In the genomic region with DNA sequence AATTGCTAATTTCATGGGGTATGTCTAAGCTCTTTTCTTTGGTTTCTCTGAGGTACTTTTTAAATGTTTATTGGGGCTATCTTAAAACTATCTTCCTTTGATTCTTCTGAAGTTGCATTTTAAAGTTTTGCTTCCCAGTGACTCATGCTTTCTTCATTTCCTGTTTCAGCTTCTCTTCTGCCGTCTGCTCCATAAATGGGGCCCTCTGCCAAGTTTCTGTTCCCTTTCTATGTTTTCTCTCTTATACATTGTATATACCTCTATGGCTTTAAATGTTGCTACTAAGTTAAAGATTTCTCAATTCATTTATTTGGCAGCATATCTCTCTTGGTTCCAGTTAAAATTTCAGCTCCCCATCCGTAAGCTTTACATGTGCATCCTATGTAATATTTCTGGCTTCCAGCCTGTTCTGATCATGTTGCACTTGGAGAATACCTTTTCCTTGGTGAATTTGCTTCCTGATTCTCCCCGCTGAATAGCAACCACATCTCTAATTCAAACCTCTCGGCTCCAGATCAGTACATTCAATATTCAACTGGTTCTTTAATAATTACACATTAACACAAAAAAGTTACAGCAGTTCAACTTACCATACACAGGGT, we compare ENCODE assay signal across 8 cellular contexts.
DNase-seq lines count a peak whose midpoint lies in the region; ATAC-seq and TF ChIP-seq lines count a peak whose summit lies in the region.

No MANE protein-coding gene starts in this region.

- H3K4me1 Mint-ChIP-seq in CD8-positive, alpha-beta memory T cell = peaks cover 25 to 33% (median 32%) of the 10 kb centered on the region in 3 donors

- no peaks in the 10 kb centered on the region for H3K36me3 ChIP-seq in RWPE2 (ENCODE audit: low read depth)
- H3K36me3 ChIP-seq in skeletal muscle satellite cell (ENCODE audit: insufficient read depth, low read length) = no peaks in the 10 kb centered on the region
- H3K36me3 ChIP-seq in CD8-positive, alpha-beta memory T cell (ENCODE audit: insufficient read depth, low read length) = no peaks in the 10 kb centered on the region

- H3K4me3 ChIP-seq in RWPE2 (ENCODE audit: severe bottlenecking) = no peak overlapping the region
- peak overlapping the region; percentile 27 for H3K4me3 ChIP-seq in epithelial cell of proximal tubule (ENCODE audit: low read depth, low read length)
- H3K4me3 ChIP-seq in skeletal muscle satellite cell (ENCODE audit: low read length) = peak overlapping the region; percentile 34
- H3K4me3 ChIP-seq in CD8-positive, alpha-beta memory T cell (ENCODE audit: low read length) = no peak overlapping the region

- no peaks in the 10 kb centered on the region for H3K27me3 Mint-ChIP-seq in CD8-positive, alpha-beta memory T cell

- TF ChIP-seq CTCF in RWPE2 (IDR thresholded peaks at IDR 0.05; ENCODE audit: poor library complexity, severe bottlenecking) = no peak
- TF ChIP-seq CTCF in epithelial cell of proximal tubule (conservative IDR thresholded peaks at IDR 0.05; ENCODE audit: low read depth, low read length) = no peak

- DNase-seq in AML-193 (lab: John Stamatoyannopoulos, UW) (peak; percentile 86 to 91), RWPE2 (ENCODE audit: low spot score) (peak; percentile 69), epithelial cell of proximal tubule (ENCODE audit: low read depth) (peak; percentile 32), NCI-H2107 (lab: John Stamatoyannopoulos, UW) (no peak)
- DNase-seq in CD8-positive, alpha-beta memory T cell = no peak

- no peaks in the 10 kb centered on the region for H3K36me3 Mint-ChIP-seq in CD8-positive, alpha-beta memory T cell

- no peaks in the 10 kb centered on the region for H3K9me3 Mint-ChIP-seq in CD8-positive, alpha-beta memory T cell

- POLR2A ChIA-PET in CD8-positive, alpha-beta memory T cell (lab: Charles Lee) = interaction anchor here (1.8 kb wide), 1 partner anchor 123 kb away, joined by 4 read pairs; no protein-coding TSS in a partner anchor

- CTCF ChIA-PET in CD8-positive, alpha-beta memory T cell (lab: Charles Lee) = no interaction called here

- H3K9me3 ChIP-seq in RWPE2 (ENCODE audit: severe bottlenecking) (no peaks in the 10 kb centered on the region), skeletal muscle satellite cell (replicated peaks; ENCODE audit: low read length) (no peaks in the 10 kb centered on the region)
- H3K9me3 ChIP-seq in CD8-positive, alpha-beta memory T cell (ENCODE audit: low read length) = no peaks in the 10 kb centered on the region

- H3K27me3 ChIP-seq in RWPE2 (ENCODE audit: insufficient read depth, poor library complexity, severe bottlenecking) = no peaks in the 10 kb centered on the region
- no peaks in the 10 kb centered on the region for H3K27me3 ChIP-seq in skeletal muscle satellite cell (ENCODE audit: control insufficient read depth, insufficient read depth, low read length)
- H3K27me3 ChIP-seq in CD8-positive, alpha-beta memory T cell (ENCODE audit: insufficient read depth, low read length, poor library complexity, severe bottlenecking) = no peaks in the 10 kb centered on the region

- H3K9ac ChIP-seq in skeletal muscle satellite cell (ENCODE audit: low read depth, low read length) = peak overlapping the region; percentile 64

- H3K4me1 ChIP-seq in RWPE2 (ENCODE audit: insufficient read depth, poor library complexity, severe bottlenecking) = peaks cover 25% of the 10 kb centered on the region
- peaks cover 21% of the 10 kb centered on the region for H3K4me1 ChIP-seq in skeletal muscle satellite cell (ENCODE audit: control insufficient read depth, insufficient read depth, low read length)
- peaks cover 15% of the 10 kb centered on the region for H3K4me1 ChIP-seq in CD8-positive, alpha-beta memory T cell (ENCODE audit: insufficient read depth, low read length)

- peak overlapping the region in 3 of 8 donors; percentile 8 to 41 (median 21) for H3K27ac Mint-ChIP-seq in CD8-positive, alpha-beta memory T cell

- ATAC-seq in GM19023 (IDR thresholded peaks at IDR 0.05; ENCODE audit: unreplicated experiment) = peak; percentile 71
- ATAC-seq in HG03103 (IDR thresholded peaks at IDR 0.05; ENCODE audit: low read depth, unreplicated experiment) = peak; percentile 68
- peak; percentile 90 for ATAC-seq in RWPE2 (ENCODE audit: low read depth)

- H3K27ac ChIP-seq in RWPE2 (ENCODE audit: poor library complexity, severe bottlenecking) = peak overlapping the region; percentile 82
- no peak overlapping the region for H3K27ac ChIP-seq in CD8-positive, alpha-beta memory T cell (ENCODE audit: low read depth, low read length)

- no peak overlapping the region for H3K4me3 Mint-ChIP-seq in CD8-positive, alpha-beta memory T cell

- peak overlapping the region; percentile 76 for H3K4me2 ChIP-seq in skeletal muscle satellite cell (ENCODE audit: low read length)

Comparison
In these comparisons a context has a peak if more than half of its experiments do, and no peak if none do; other contexts are left out.
1. DNase-seq: peak in AML-193 (2 of 2), RWPE2 (single experiment) and epithelial cell of proximal tubule (single experiment); none in NCI-H2107 (single experiment) and CD8-positive, alpha-beta memory T cell (0 of 5).
2. H3K4me3 ChIP-seq: peak in epithelial cell of proximal tubule (single experiment) and skeletal muscle satellite cell (single experiment); none in RWPE2 (single experiment) and CD8-positive, alpha-beta memory T cell (single experiment).
3. Peak in every context shown above with its lines, with median percentiles within 50 percentile points of each other: ATAC-seq.